In the genomic region with DNA sequence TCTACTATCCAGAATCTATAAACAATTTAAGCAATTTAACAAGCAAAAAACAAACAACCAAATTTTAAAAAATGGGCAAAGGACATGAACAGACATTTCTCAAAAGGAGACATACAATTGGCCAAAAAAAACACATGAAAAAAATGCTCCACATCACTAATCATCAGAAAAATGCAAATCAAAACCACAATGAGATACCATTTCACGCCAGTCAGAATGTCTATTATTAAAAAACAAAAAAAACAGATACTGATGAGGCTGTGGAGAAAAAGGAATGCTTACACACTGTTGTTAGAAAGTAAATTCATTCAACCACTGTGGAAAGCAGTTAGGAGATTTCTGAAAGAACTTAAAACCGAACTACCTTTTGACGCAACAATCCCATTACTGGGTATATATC, we compare ENCODE assay signal across 9 cellular contexts.
"Had no signal": no experiment of that assay in that cellular context is flagged by ENCODE, and none has a peak within 500 bp of the region (broad histone marks: within the 10 kb centered on the region; RNA-seq: fewer than 3 reads in every experiment).

No MANE protein-coding gene starts in this region.

- H2AFZ ChIP-seq: GM23248 had no signal

- H3K27ac Mint-ChIP-seq: HFFc6 had no signal

- H3K9ac ChIP-seq: GM23248 had no signal

- ATAC-seq: HCT116, K562 had no signal

- H3K36me3 ChIP-seq: HAP-1 had no signal

- H3K27ac ChIP-seq: GM23248, HL-60 had no signal

- H3K4me3 ChIP-seq: GM23248, HAP-1, K562 had no signal

- H3K4me1 ChIP-seq: HAP-1 had no signal

- DNase-seq: GM23248, GOT3, H7, HFFc6, IMR-90 had no signal

- H3K9me3 ChIP-seq: HAP-1 had no signal

- FAIRE-seq: K562 had no signal

- H3K4me3 Mint-ChIP-seq: HFFc6 had no signal
